Comparison of ENCODE assay signal across 13 cellular contexts in genomic region chr10:3000063-3000462, GRCh38.
"Had no signal": no experiment of that assay in that cellular context is flagged by ENCODE, and none has a peak within 500 bp of the region (broad histone marks: within the 10 kb centered on the region; RNA-seq: fewer than 3 reads in every experiment).

No MANE protein-coding gene starts in this region.

- H3K27ac Mint-ChIP-seq: activated T-helper 17 cell treated with anti-CD3 and anti-CD28 coated beads, Interleukin-2, amount 50 U/mL, for 72 hours; dendritic cell treated with granulocyte-macrophage colony-stimulating factor and Interleukin-4, amounts not matched to agents 40 ng/mL and 50 ng/mL, for 4 days had no signal

- H3K4me1 ChIP-seq: foreskin keratinocyte, heart left ventricle, spleen had no signal

- H3K27ac ChIP-seq: foreskin keratinocyte, heart left ventricle, ovary, spleen, WERI-Rb-1 had no signal

- H3K4me3 ChIP-seq: heart left ventricle, ovary, spleen had no signal

- DNase-seq: activated CD4-positive, alpha-beta T cell treated with anti-CD3 and anti-CD28 coated beads, Interleukin-2, amount 50 U/mL, for 48 hours; activated naive CD4-positive, alpha-beta T cell treated with Interleukin-2 at 50 U/mL for 16 hours; anterior cingulate cortex; effector memory CD4-positive, alpha-beta T cell; foreskin keratinocyte; heart left ventricle; naive thymus-derived CD4-positive, alpha-beta T cell; ovary; spleen; WERI-Rb-1 had no signal

- H3K9me3 ChIP-seq: heart left ventricle, ovary, spleen had no signal

- H3K36me3 ChIP-seq: heart left ventricle, ovary, spleen, WERI-Rb-1 had no signal

- H3K4me3 Mint-ChIP-seq: activated T-helper 17 cell treated with anti-CD3 and anti-CD28 coated beads, Interleukin-2, amount 50 U/mL, for 72 hours; dendritic cell treated with granulocyte-macrophage colony-stimulating factor and Interleukin-4, amounts not matched to agents 40 ng/mL and 50 ng/mL, for 4 days; naive thymus-derived CD4-positive, alpha-beta T cell had no signal

- H3K27me3 ChIP-seq: foreskin keratinocyte, heart left ventricle, ovary, spleen had no signal

- ATAC-seq: activated T-helper 17 cell treated with anti-CD3 and anti-CD28 coated beads, Interleukin-2, amount 50 U/mL, for 72 hours; foreskin keratinocyte; heart left ventricle; naive thymus-derived CD4-positive, alpha-beta T cell; sciatic nerve had no signal

- H3K9me3 Mint-ChIP-seq: activated T-helper 17 cell treated with anti-CD3 and anti-CD28 coated beads, Interleukin-2, amount 50 U/mL, for 72 hours had no signal

- H3K36me3 Mint-ChIP-seq: naive thymus-derived CD4-positive, alpha-beta T cell had no signal
